ENCODE assay signal across 21 cellular contexts in genomic region chr9:117368684-117369230, GRCh38.
"Had no signal": no experiment of that assay in that cellular context is flagged by ENCODE, and none has a peak within 500 bp of the region (broad histone marks: within the 10 kb centered on the region; RNA-seq: fewer than 3 reads in every experiment).

No MANE protein-coding gene starts in this region.

- H3K36me3 ChIP-seq: esophagus muscularis mucosa, gastrocnemius medialis, heart right ventricle, right atrium auricular region, sigmoid colon, thoracic aorta, transverse colon had no signal

- H3K4me1 ChIP-seq: esophagus muscularis mucosa, heart right ventricle, right atrium auricular region, sigmoid colon, transverse colon had no signal

- H3K27me3 Mint-ChIP-seq: dendritic cell treated with granulocyte-macrophage colony-stimulating factor and Interleukin-4, amounts not matched to agents 40 ng/mL and 50 ng/mL, for 4 days; effector memory CD8-positive, alpha-beta T cell; stimulated activated naive B cell treated with anti-CD40 and anti-IgM and Interleukin-4, amounts not matched to agents 10 μg/mL and 1 μg/mL and 100 μg/mL, for 72 hours had no signal

- H3K9me3 Mint-ChIP-seq: nephron had no signal

- FAIRE-seq: islet of Langerhans had no signal

- H3K4me3 Mint-ChIP-seq: dendritic cell treated with granulocyte-macrophage colony-stimulating factor and Interleukin-4, amounts not matched to agents 40 ng/mL and 50 ng/mL, for 4 days; effector memory CD8-positive, alpha-beta T cell; naive B cell; nephron; stimulated activated naive B cell treated with anti-CD40 and anti-IgM and Interleukin-4, amounts not matched to agents 10 μg/mL and 1 μg/mL and 100 μg/mL, for 72 hours; stimulated activated naive CD8-positive, alpha-beta T cell treated with anti-CD3 and anti-CD28 coated beads, Interleukin-15, amount 100 ng/mL, for 72 hours had no signal

- H3K4me3 ChIP-seq: esophagus muscularis mucosa, gastrocnemius medialis, heart right ventricle, right atrium auricular region, sigmoid colon, skin epidermis, thoracic aorta, transverse colon had no signal

- ATAC-seq: effector memory CD8-positive, alpha-beta T cell; gastrocnemius medialis; heart right ventricle; stimulated activated naive B cell treated with anti-CD40 and anti-IgM and Interleukin-4, amounts not matched to agents 10 μg/mL and 1 μg/mL and 100 μg/mL, for 72 hours; stimulated activated naive CD8-positive, alpha-beta T cell treated with anti-CD3 and anti-CD28 coated beads, Interleukin-15, amount 100 ng/mL, for 72 hours had no signal

- H3K27me3 ChIP-seq: esophagus muscularis mucosa, gastrocnemius medialis, right atrium auricular region, sigmoid colon, transverse colon had no signal

- H3K27ac Mint-ChIP-seq: dendritic cell treated with granulocyte-macrophage colony-stimulating factor and Interleukin-4, amounts not matched to agents 40 ng/mL and 50 ng/mL, for 4 days; effector memory CD8-positive, alpha-beta T cell; naive B cell; nephron; stimulated activated naive B cell treated with anti-CD40 and anti-IgM and Interleukin-4, amounts not matched to agents 10 μg/mL and 1 μg/mL and 100 μg/mL, for 72 hours; stimulated activated naive CD8-positive, alpha-beta T cell treated with anti-CD3 and anti-CD28 coated beads, Interleukin-15, amount 100 ng/mL, for 72 hours had no signal

- H3K27ac ChIP-seq: epithelial cell of prostate, esophagus muscularis mucosa, gastrocnemius medialis, heart right ventricle, right atrium auricular region, sigmoid colon, skin epidermis, thoracic aorta, transverse colon had no signal

- H3K36me3 Mint-ChIP-seq: naive B cell; stimulated activated naive B cell treated with anti-CD40 and anti-IgM and Interleukin-4, amounts not matched to agents 10 μg/mL and 1 μg/mL and 100 μg/mL, for 72 hours had no signal

- H3K9me3 ChIP-seq: esophagus muscularis mucosa, gastrocnemius medialis, heart right ventricle, right atrium auricular region, sigmoid colon, thoracic aorta, transverse colon had no signal

- DNase-seq: effector memory CD8-positive, alpha-beta T cell; gastrocnemius medialis; heart right ventricle; hypothalamus; kidney glomerular epithelial cell; mesendoderm; naive B cell; sigmoid colon; stimulated activated CD4-positive, alpha-beta T cell treated with anti-CD3 and anti-CD28 coated beads, Interleukin-2, amount 100 ng/mL, for 24 hours; stimulated activated CD4-positive, alpha-beta T cell treated with anti-CD3 and anti-CD28 coated beads, Interleukin-4, amount 100 ng/mL, for 4 hours; stimulated activated naive B cell treated with anti-CD40 and anti-IgM and Interleukin-4, amounts not matched to agents 10 μg/mL and 1 μg/mL and 100 μg/mL, for 72 hours; stimulated activated naive CD8-positive, alpha-beta T cell treated with anti-CD3 and anti-CD28 coated beads, Interleukin-15, amount 100 ng/mL, for 72 hours; transverse colon had no signal

- H3K4me1 Mint-ChIP-seq: naive B cell; nephron; stimulated activated naive B cell treated with anti-CD40 and anti-IgM and Interleukin-4, amounts not matched to agents 10 μg/mL and 1 μg/mL and 100 μg/mL, for 72 hours; stimulated activated naive CD8-positive, alpha-beta T cell treated with anti-CD3 and anti-CD28 coated beads, Interleukin-15, amount 100 ng/mL, for 72 hours had no signal
